ENCODE assay signal across 8 cellular contexts in the genomic region with DNA sequence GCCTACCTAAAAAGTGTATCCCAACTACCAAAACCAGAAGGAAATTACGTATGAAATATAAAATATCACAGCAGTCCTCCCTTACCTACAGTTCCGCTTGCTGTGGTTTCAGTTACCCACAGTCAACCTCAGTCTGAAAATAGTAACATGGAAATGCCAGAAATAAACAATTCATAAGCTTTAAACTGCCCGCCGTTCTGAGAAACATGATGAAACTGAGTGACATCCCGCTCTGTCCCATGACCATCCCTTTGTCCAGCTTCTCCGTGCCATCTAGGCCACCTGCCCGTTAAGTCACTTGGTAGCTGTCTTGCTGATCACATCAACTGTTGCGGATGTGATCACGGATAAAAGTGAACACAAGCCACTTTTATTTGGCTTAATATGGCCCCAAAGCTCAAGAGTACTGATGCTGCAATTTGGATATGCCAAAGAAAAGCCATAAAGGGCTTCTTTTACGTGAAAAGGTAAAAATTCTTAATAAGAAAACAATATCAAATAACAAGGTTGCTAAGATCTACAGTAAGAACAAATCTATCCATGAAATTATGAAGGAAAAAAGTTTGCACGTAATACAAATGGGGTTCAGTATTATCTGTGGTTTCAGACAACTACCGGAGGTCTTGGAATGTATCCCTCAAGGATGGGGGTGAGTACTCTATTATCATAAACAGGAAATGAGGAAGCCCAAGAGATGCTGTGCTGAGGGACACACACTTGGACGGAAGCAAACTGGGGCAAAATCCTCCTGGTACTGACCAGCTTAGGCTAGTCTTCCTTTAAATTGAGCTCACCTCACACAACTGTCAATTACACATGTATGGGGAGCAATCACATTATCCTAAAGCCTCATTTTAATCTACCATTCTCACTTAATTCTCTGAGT. TPM values are rescaled to one million over a fixed set of nuclear protein-coding genes. Genes with fewer than 3 reads are reported as not detected.
A peak's percentile ranks its signal among the peaks of the same experiment; 100 is the strongest.
DNase-seq lines count a peak whose midpoint lies in the region; ATAC-seq and TF ChIP-seq lines count a peak whose summit lies in the region.

No MANE protein-coding gene starts in this region.

- no peaks in the 10 kb centered on the region for H3K9me3 ChIP-seq in spleen

- TF ChIP-seq CTCF in spleen (IDR thresholded peaks at IDR 0.05 in 8 of 11, conservative IDR thresholded peaks at IDR 0.05 in 3 of 11), result no peak

- DNase-seq in T-helper 9 cell (peak; percentile 13), germinal center (ENCODE audit: low spot score) (peak; percentile 38), spleen (no peak), ecto neural progenitor cell (ENCODE audit: low spot score) (no peak), RKO (ENCODE audit: low spot score) (no peak)

- intact Hi-C loops in spleen (cut with DNase I; ENCODE audit: low total_unique reads), result no loop called here

- 11 to 21% (median 16%) methylated on average over 13 of the region's 13 CpGs for WGBS in spleen, 5 donors

- H3K4me3 ChIP-seq in spleen, result peak overlapping the region in 4 of 8 donors; percentile 3 to 49 (median 16)

- ATAC-seq in GM18858 (IDR thresholded peaks at IDR 0.05; ENCODE audit: unreplicated experiment), result peak; percentile 46
- peak; percentile 71 for ATAC-seq in HG02840 (IDR thresholded peaks at IDR 0.05; ENCODE audit: low FRiP score, unreplicated experiment)
- ATAC-seq in GM21390 (IDR thresholded peaks at IDR 0.05; ENCODE audit: unreplicated experiment), result no peak

- H3K36me3 ChIP-seq in spleen, result peaks cover 0 to 19% (median 0%) of the 10 kb centered on the region in 6 donors

- peak overlapping the region; percentile 42 to 82 (median 76) for H3K27ac ChIP-seq in spleen

- TF ChIP-seq POLR2A in spleen (IDR thresholded peaks at IDR 0.05), result no peak

- H3K4me1 ChIP-seq in spleen, result peaks cover 71 to 100% (median 98%) of the 10 kb centered on the region in 6 donors

- H3K27me3 ChIP-seq in spleen (replicated peaks in 1 of 7), result no peaks in the 10 kb centered on the region

RNA-seq across cellular contexts. Expression of a gene that starts 8.2 kb away (rescaled TPM):
- total RNA-seq in spleen, result 100 to 1,000 TPM; 131 to 200 (median 162) TPM
- 10 to 100 TPM; 21.7 to 44.2 (median 26.2) TPM for polyA plus RNA-seq in spleen

Comparison
In these comparisons a context has a peak if more than half of its experiments do, and no peak if none do; other contexts are left out.
1. DNase-seq: peak in T-helper 9 cell (single experiment) and germinal center (single experiment); none in spleen (single experiment), ecto neural progenitor cell (single experiment) and RKO (single experiment).